Comparison of ENCODE assay signal across 1 cellular context in the genomic region with DNA sequence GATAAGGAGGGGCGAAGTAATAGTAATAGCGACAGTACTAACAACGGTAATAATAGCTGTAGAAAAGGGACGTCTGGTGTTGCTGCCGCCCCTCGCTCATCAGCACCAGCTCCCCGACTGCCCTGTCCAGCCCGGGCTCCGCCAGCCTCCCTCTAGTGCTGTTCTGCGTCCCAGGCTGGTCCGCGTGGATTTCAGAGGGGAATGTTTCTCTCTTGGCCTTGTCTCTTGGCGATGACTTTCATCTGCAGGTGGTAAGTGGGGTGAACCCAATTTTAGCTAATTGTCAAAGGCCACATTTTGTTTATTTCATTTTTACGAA.
TF ChIP-seq lines count a peak whose summit lies in the region.

No MANE protein-coding gene starts in this region.

TF ChIP-seq in K562, 482 proteins besides CTCF, POLR2A, EP300 and RAD21 (continued from another document):
- TF ChIP-seq, protein P1, sequence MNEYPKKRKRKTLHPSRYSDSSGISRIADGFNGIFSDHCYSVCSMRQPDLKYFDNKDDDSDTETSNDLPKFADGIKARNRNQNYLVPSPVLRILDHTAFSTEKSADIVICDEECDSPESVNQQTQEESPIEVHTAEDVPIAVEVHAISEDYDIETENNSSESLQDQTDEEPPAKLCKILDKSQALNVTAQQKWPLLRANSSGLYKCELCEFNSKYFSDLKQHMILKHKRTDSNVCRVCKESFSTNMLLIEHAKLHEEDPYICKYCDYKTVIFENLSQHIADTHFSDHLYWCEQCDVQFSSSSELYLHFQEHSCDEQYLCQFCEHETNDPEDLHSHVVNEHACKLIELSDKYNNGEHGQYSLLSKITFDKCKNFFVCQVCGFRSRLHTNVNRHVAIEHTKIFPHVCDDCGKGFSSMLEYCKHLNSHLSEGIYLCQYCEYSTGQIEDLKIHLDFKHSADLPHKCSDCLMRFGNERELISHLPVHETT (CRISPR knock-in tag; conservative IDR thresholded peaks at IDR 0.05 in 1 of 2, IDR thresholded peaks at IDR 0.05 in 1 of 2), result no peak
- TF ChIP-seq CBX2 (IDR thresholded peaks at IDR 0.05; ENCODE audit: insufficient read depth, low read length, poor library complexity, severe bottlenecking), result peak; percentile 49
- TF ChIP-seq SRF (CRISPR knock-in tag; IDR thresholded peaks at IDR 0.05), result no peak
TF ChIP-seq in K562: peak in this region for 1.
